1 cellular context compared by ENCODE assay signal in the genomic region with DNA sequence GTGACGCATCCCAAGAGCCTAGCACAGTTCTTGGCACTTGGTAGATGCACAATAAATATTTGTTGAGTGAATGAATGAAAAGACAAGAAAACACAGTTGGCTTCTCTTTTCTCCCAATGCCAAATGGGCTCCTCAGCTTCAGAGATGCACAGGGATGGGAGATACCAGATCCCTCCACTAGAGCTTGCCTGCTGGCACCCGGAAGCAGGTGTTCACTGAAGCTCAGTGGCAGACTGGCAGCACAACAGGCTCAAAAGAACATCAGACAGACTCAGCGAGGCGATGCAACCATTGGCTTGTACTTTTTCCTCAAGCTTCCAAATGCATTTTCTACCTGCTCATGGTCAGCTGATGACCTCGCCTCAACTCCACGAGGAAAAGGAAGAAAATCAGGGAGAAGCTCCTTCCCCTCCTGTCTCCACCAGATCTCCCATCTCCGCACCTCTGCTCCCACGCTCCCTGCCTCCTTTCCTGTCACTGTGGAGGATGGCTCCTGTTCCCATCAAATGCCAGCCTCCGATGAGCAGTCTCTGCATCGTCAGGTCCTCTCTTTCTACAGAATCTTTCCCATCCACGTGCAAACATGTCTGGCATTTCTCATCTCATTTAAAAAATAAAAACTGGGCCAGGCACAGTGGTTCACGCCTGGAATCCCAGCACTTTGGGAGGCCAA.
TF ChIP-seq lines count a peak whose summit lies in the region.

No MANE protein-coding gene starts in this region.

TF ChIP-seq in H1, 55 proteins besides CTCF, POLR2A, EP300 and RAD21:
- no peak for TF ChIP-seq SP2 (IDR thresholded peaks at IDR 0.05; ENCODE audit: low read length)
- TF ChIP-seq CEBPB (IDR thresholded peaks at IDR 0.05; ENCODE audit: low read depth, low read length): no peak
- no peak for TF ChIP-seq TAF7 (optimal IDR thresholded peaks at IDR 0.05; ENCODE audit: borderline replicate concordance, low read depth, low read length)
- no peak for TF ChIP-seq HDAC6 (IDR thresholded peaks at IDR 0.05; ENCODE audit: low read depth, low read length)
- TF ChIP-seq RFX5 (IDR thresholded peaks at IDR 0.05; ENCODE audit: borderline replicate concordance, low read depth, low read length): no peak
- no peak for TF ChIP-seq BACH1 (IDR thresholded peaks at IDR 0.05; ENCODE audit: low read length)
- no peak for TF ChIP-seq SAP30 (IDR thresholded peaks at IDR 0.05; ENCODE audit: insufficient read depth, insufficient replicate concordance, low read length)
TF ChIP-seq in H1: peak in this region for 0.
